In genomic region chr14:23376477-23377200, GRCh38 we compare ENCODE assay signal across 15 cellular contexts. TPM values are rescaled to one million over a fixed set of nuclear protein-coding genes. Genes with fewer than 3 reads are reported as not detected.
A peak's percentile ranks its signal among the peaks of the same experiment; 100 is the strongest.
DNase-seq lines count a peak whose midpoint lies in the region; ATAC-seq, FAIRE-seq and TF ChIP-seq lines count a peak whose summit lies in the region.
"Had no signal": no experiment of that assay in that cellular context is flagged by ENCODE, and none has a peak within 500 bp of the region (broad histone marks: within the 10 kb centered on the region; RNA-seq: fewer than 3 reads in every experiment).

CMTM5 (plus strand) TSS chr14:23377046; CDS start chr14:23377252, 206 bp downstream.

- no peaks in the 10 kb centered on the region for H4K20me1 ChIP-seq in HepG2 (ENCODE audit: insufficient read depth, low read length)

- H3K9me3 ChIP-seq in HepG2 (ENCODE audit: low read length): no peaks in the 10 kb centered on the region
- no peaks in the 10 kb centered on the region for H3K9me3 ChIP-seq in CD8-positive, alpha-beta T cell (ENCODE audit: low read length)

- no peak for TF ChIP-seq CTCF in coronary artery (IDR thresholded peaks at IDR 0.05)
- TF ChIP-seq CTCF in HepG2 (CRISPR knock-in tag; IDR thresholded peaks at IDR 0.05): no peak
- no peak for TF ChIP-seq CTCF in CD8-positive, alpha-beta T cell (IDR thresholded peaks at IDR 0.05)

- H3K9ac ChIP-seq in HepG2 (ENCODE audit: insufficient read depth, low read depth, low read length): no peak within 1 kb of the TSS

- BruUV-seq in HepG2 (replicated peaks; lab: Mats Ljungman, UMichigan): no TSS peak

- H3K4me3 Mint-ChIP-seq in CD8-positive, alpha-beta T cell: no peak within 1 kb of the TSS

- no peak for TF ChIP-seq POLR2A in HepG2 (IDR thresholded peaks at IDR 0.05; ENCODE audit: insufficient read depth in 1 of 2, low read depth in 2 of 2, low read length in 2 of 2)

- H3K27me3 Mint-ChIP-seq in CD8-positive, alpha-beta T cell (ENCODE audit: low read depth): peaks cover 10% of the 10 kb centered on the region

- no peaks in the 10 kb centered on the region for H3K36me3 ChIP-seq in HepG2 (replicated peaks in 1 of 2; ENCODE audit: control insufficient read depth in 1 of 2, insufficient read depth in 2 of 2, low read length in 2 of 2)
- H3K36me3 ChIP-seq in CD8-positive, alpha-beta T cell (ENCODE audit: insufficient read depth, low read length): no peaks in the 10 kb centered on the region

- peak; percentile 50 for DNase-seq in NCI-H1436 (lab: John Stamatoyannopoulos, UW)
- no peak for DNase-seq in NCI-H1436 treated with DMSO at 0.1 percent for 48 hours (lab: John Stamatoyannopoulos, UW)
- no peak for DNase-seq in coronary artery (ENCODE audit: low spot score)
- DNase-seq in HepG2 (ENCODE audit: low spot score): no peak
- no peak for DNase-seq in activated CD8-positive, alpha-beta memory T cell treated with anti-CD3 and anti-CD28 coated beads, Interleukin-2, amount 50 U/mL, for 4 hours
- no peak for DNase-seq in NCI-H345 treated with DMSO at 0.1 percent for 48 hours (lab: John Stamatoyannopoulos, UW; ENCODE audit: unreplicated experiment)
- no peak for DNase-seq in CD8-positive, alpha-beta T cell
- DNase-seq: activated gamma-delta T cell treated with Interleukin-2 at 50 U/mL for 16 hours had no signal

- H3K27ac Mint-ChIP-seq in CD8-positive, alpha-beta T cell: no peak within 1 kb of the TSS

- no peak for TF ChIP-seq RAD21 in HepG2 (CRISPR knock-in tag; IDR thresholded peaks at IDR 0.05)

- H3K4me3 ChIP-seq in coronary artery (peak within 1 kb of the TSS; percentile 44), HepG2 (replicated peaks in 1 of 3; ENCODE audit: insufficient read depth in 1 of 3, low read depth in 2 of 3, low read length in 3 of 3) (no peak within 1 kb of the TSS)
- H3K4me3 ChIP-seq in CD8-positive, alpha-beta T cell (ENCODE audit: low read depth, low read length): no peak within 1 kb of the TSS

- WGBS in HepG2 (ENCODE audit: low lambda C conversion rate): 13% methylated on average over 13 of the region's 13 CpGs

- H3K27ac ChIP-seq in coronary artery: peak within 1 kb of the TSS in 1 of 2 donors; percentile 49
- H3K27ac ChIP-seq in HepG2 (ENCODE audit: extremely low read length, insufficient read depth, low read length): no peak within 1 kb of the TSS
- H3K27ac ChIP-seq in temporal lobe (ENCODE audit: low read depth, low read length): peak within 1 kb of the TSS; percentile 96
- no peak within 1 kb of the TSS for H3K27ac ChIP-seq in CD8-positive, alpha-beta T cell (ENCODE audit: low read depth, low read length)

- POLR2A ChIA-PET in HepG2 (lab: Yijun Ruan, JAX): interaction anchor here (1.2 kb wide), 1 partner anchor 55 kb away, joined by 4 read pairs; no protein-coding TSS in a partner anchor
- POLR2A ChIA-PET in CD8-positive, alpha-beta T cell (lab: Charles Lee): interaction anchor here (0.7 kb wide), 1 partner anchor 160 kb away, joined by 3 read pairs; no protein-coding TSS in a partner anchor

- H3K4me1 ChIP-seq in HepG2 (ENCODE audit: insufficient read depth, low read length): no peaks in the 10 kb centered on the region
- no peaks in the 10 kb centered on the region for H3K4me1 ChIP-seq in CD8-positive, alpha-beta T cell (ENCODE audit: insufficient read depth, low read length)

- no peak for TF ChIP-seq EP300 in HepG2 (IDR thresholded peaks at IDR 0.05; ENCODE audit: low read depth in 2 of 2, low read length in 2 of 2)
- TF ChIP-seq EP300 in HepG2 (CRISPR knock-in tag; IDR thresholded peaks at IDR 0.05; ENCODE audit: borderline replicate concordance): no peak

- peaks cover 28 to 87% of the 10 kb centered on the region in 2 experiments for H3K27me3 ChIP-seq in HepG2 (ENCODE audit: control insufficient read depth in 1 of 2, insufficient read depth in 2 of 2, low read length in 2 of 2)
- no peaks in the 10 kb centered on the region for H3K27me3 ChIP-seq in CD8-positive, alpha-beta T cell (ENCODE audit: insufficient read depth, low read length)

- no peak within 1 kb of the TSS for H3K4me2 ChIP-seq in HepG2 (ENCODE audit: low read depth, low read length)

- intact Hi-C loops in HepG2 (cut with micrococcal nuclease; ENCODE audit: unreplicated experiment): no loop called here
- intact Hi-C loops in CD8-positive, alpha-beta T cell (cut with DNase I, micrococcal nuclease): no loop called here

- H3K9me3 Mint-ChIP-seq in CD8-positive, alpha-beta T cell: no peaks in the 10 kb centered on the region

- no peaks in the 10 kb centered on the region for H3K4me1 Mint-ChIP-seq in CD8-positive, alpha-beta T cell (ENCODE audit: low read depth)

- H3K36me3 Mint-ChIP-seq in CD8-positive, alpha-beta T cell: no peaks in the 10 kb centered on the region

- CTCF ChIA-PET in HepG2 (lab: Yijun Ruan, JAX; ENCODE audit: low intra/inter-chr PET ratio, low total read pairs): interaction anchor here (5.1 to 5.9 kb wide), 2 partner anchors 49 to 111 kb away, joined by 96 to 111 read pairs; no protein-coding TSS in a partner anchor
- CTCF ChIA-PET in CD8-positive, alpha-beta T cell (lab: Charles Lee): interaction anchor here (0.6 to 2.0 kb wide), 4 partner anchors 17 to 111 kb away, joined by 3 to 5 read pairs (median 3); no protein-coding TSS in a partner anchor

- FAIRE-seq in HepG2 (lab: Jason Lieb, UNC): no peak
- FAIRE-seq: islet of Langerhans had no signal

- no peak within 1 kb of the TSS for H2AFZ ChIP-seq in HepG2 (ENCODE audit: low read length)

- H3K79me2 ChIP-seq in HepG2 (ENCODE audit: insufficient read depth, low read length): no peaks in the 10 kb centered on the region

- in situ Hi-C loops in HepG2 (cut with HindIII; ENCODE audit: extremely low pct_ligation_motif_present, low pct_unique_long_range_greater_than_20kb): loop anchor here (5.0 kb wide), 2 partner anchors 49 to 114 kb away; no protein-coding TSS in a partner anchor

- ATAC-seq in HepG2: no peak
- ATAC-seq in CD8-positive, alpha-beta T cell: no peak

TF ChIP-seq in HepG2, 621 proteins besides CTCF, POLR2A, EP300 and RAD21 (continues in another document):
- TF ChIP-seq LBX2 (CRISPR knock-in tag; IDR thresholded peaks at IDR 0.05; ENCODE audit: borderline replicate concordance): 0 out of 2 replicates have a peak, but pooled peaks have one; percentile 37
- TF ChIP-seq ZNF687 (CRISPR knock-in tag; IDR thresholded peaks at IDR 0.05): 0 out of 2 replicates have a peak, but pooled peaks have one; percentile 22
- TF ChIP-seq PCBP2 (optimal IDR thresholded peaks at IDR 0.05; ENCODE audit: low read depth, low read length, poor library complexity, severe bottlenecking): no peak
- TF ChIP-seq NFYC (CRISPR knock-in tag; IDR thresholded peaks at IDR 0.05): no peak

RNA-seq across cellular contexts. Expression of gene CMTM5, which starts in this region (rescaled TPM):
- not detected in 2 replicates for total RNA-seq in HepG2 (2016; rRNA removed; fragmentation: Illumina TruSeq; extraction: Trizol)
- total RNA-seq in HepG2 (2016; cell fraction: cytosol; rRNA removed; fragmentation: Illumina TruSeq; extraction: Trizol; ENCODE audit: low read depth): not detected in 2 replicates
- not detected in 2 replicates for total RNA-seq in HepG2 (2016; cell fraction: insoluble cytoplasmic fraction; rRNA removed; fragmentation: Illumina TruSeq; extraction: Trizol)
- total RNA-seq in HepG2 (2016; cell fraction: membrane; rRNA removed; fragmentation: Illumina TruSeq; extraction: Trizol): not detected in 2 replicates
- total RNA-seq in HepG2 (2016; cell fraction: nucleus; rRNA removed; fragmentation: Illumina TruSeq; extraction: Trizol): not detected in 2 replicates
- polyA plus RNA-seq in HepG2 (2011; rRNA removed): not detected in 2 replicates
- not detected in 2 replicates for polyA plus RNA-seq in HepG2 (2011; cell fraction: cytosol; rRNA removed)
- polyA plus RNA-seq in HepG2 (2011; cell fraction: nucleus; rRNA removed): not detected in 2 replicates
- polyA plus RNA-seq in HepG2 (2012): not detected in 2 replicates
- polyA plus RNA-seq in HepG2 (2016; cell fraction: cytosol; fragmentation: Illumina TruSeq; extraction: Trizol; ENCODE audit: low read depth): not detected in 2 replicates
- not detected in 2 replicates for polyA plus RNA-seq in HepG2 (2016; cell fraction: insoluble cytoplasmic fraction; fragmentation: Illumina TruSeq; extraction: Trizol; ENCODE audit: low read depth)
- polyA plus RNA-seq in HepG2 (2016; cell fraction: membrane; fragmentation: Illumina TruSeq; extraction: Trizol; ENCODE audit: low read depth): not detected in 2 replicates
- polyA plus RNA-seq in HepG2 (2016; cell fraction: nucleus; fragmentation: Illumina TruSeq; extraction: Trizol; ENCODE audit: insufficient read depth, low read depth): not detected in 2 replicates
- not detected in 2 replicates for polyA minus RNA-seq in HepG2 (2011; rRNA and poly(A)+ RNA removed; ENCODE audit: low replicate concordance)
- not detected in 2 replicates for polyA minus RNA-seq in HepG2 (2011; cell fraction: cytosol; rRNA and poly(A)+ RNA removed)
- not detected in 2 replicates for polyA minus RNA-seq in HepG2 (2011; cell fraction: nucleus; rRNA and poly(A)+ RNA removed)
- 1.5 TPM for total RNA-seq in temporal lobe
- not detected for total RNA-seq in CD8-positive, alpha-beta T cell
- total RNA-seq: A172, Daoy, LHCN-M2, OCI-LY7, osteocyte had no signal
